9 cellular contexts compared by ENCODE assay signal in the genomic region with DNA sequence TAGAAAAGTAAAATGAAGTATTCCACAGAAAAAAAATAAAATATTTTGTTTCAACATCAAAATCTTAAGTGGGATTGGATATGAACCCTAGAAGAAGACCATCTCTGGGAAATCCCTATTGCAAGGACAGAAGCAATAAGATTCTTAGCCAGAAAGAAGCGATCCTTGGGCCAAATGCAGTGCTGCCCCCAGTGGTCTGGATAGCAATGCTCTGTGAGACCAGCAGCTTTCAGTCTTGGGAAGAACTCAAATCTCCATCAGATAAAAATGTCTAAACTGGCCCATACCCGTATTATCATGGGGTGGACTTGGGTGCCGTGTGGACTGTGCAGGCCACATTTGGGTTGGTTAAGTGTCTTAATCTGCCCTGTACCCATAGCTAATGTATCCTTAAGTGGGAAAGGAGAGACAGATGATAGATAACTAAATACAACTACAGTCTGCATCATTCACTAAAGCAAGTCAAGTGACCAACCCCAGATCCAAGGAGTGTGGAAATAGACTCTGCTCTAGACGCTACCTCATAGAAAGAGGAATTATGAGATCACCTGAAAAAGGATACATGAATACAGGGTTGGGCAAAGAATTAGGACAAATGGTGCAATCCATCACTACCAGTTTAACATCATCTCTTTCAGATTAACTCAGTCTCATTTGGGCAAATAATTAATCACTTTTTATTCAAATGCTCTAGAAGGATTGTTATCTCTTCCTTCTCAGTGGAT. TPM values are rescaled to one million over a fixed set of nuclear protein-coding genes. Genes with fewer than 3 reads are reported as not detected.
DNase-seq lines count a peak whose midpoint lies in the region; ATAC-seq and TF ChIP-seq lines count a peak whose summit lies in the region.
"Had no signal": no experiment of that assay in that cellular context is flagged by ENCODE, and none has a peak within 500 bp of the region (broad histone marks: within the 10 kb centered on the region; RNA-seq: fewer than 3 reads in every experiment).

No MANE protein-coding gene starts in this region.

- no peaks in the 10 kb centered on the region for H3K27me3 ChIP-seq in cardiac muscle cell
- H3K27me3 ChIP-seq in heart left ventricle, result no peaks in the 10 kb centered on the region
- no peaks in the 10 kb centered on the region for H3K27me3 ChIP-seq in OCI-LY1 (ENCODE audit: insufficient read depth, low read length)
- peaks cover 5% of the 10 kb centered on the region for H3K27me3 ChIP-seq in fibroblast of lung (ENCODE audit: control insufficient read depth, insufficient read depth, low read length)

- H2AFZ ChIP-seq in OCI-LY1 (ENCODE audit: low read length) (no peak overlapping the region), fibroblast of lung (ENCODE audit: low read length) (no peak overlapping the region)

- no peaks in the 10 kb centered on the region for H3K79me2 ChIP-seq in OCI-LY1 (ENCODE audit: insufficient read depth, low read length)
- no peaks in the 10 kb centered on the region for H3K79me2 ChIP-seq in fibroblast of lung (ENCODE audit: control insufficient read depth, insufficient read depth, low read length)

- no peak overlapping the region for H3K4me3 ChIP-seq in cardiac muscle cell
- H3K4me3 ChIP-seq in heart left ventricle, result no peak overlapping the region
- H3K4me3 ChIP-seq in OCI-LY1 (ENCODE audit: low read depth, low read length, poor library complexity, severe bottlenecking), result no peak overlapping the region
- H3K4me3 ChIP-seq in fibroblast of lung (replicated peaks in 1 of 4; ENCODE audit: control extremely low read depth in 1 of 4, insufficient read depth in 1 of 4, low read depth in 3 of 4, low read length in 4 of 4), result no peak overlapping the region

- DNase-seq in cardiac muscle cell (ENCODE audit: low read depth in 1 of 2, low spot score in 1 of 2) (peak in 1 of 2 donors; percentile 9), heart left ventricle (no peak), fibroblast of lung (ENCODE audit: low read depth in 2 of 2) (peak in 1 of 2 donors; percentile 35), NCI-H2107 treated with DMSO at 0.1 percent for 48 hours (lab: John Stamatoyannopoulos, UW; ENCODE audit: unreplicated experiment) (no peak)
- no peak for DNase-seq in activated CD4-positive, alpha-beta T cell treated with anti-CD3 and anti-CD28 coated beads, Interleukin-2, amount 50 U/mL, for 48 hours

- H4K20me1 ChIP-seq in OCI-LY1 (ENCODE audit: insufficient read depth, low read length), result no peaks in the 10 kb centered on the region
- no peaks in the 10 kb centered on the region for H4K20me1 ChIP-seq in fibroblast of lung (ENCODE audit: control insufficient read depth, extremely low read depth, insufficient read depth, low read length)

- H3F3A ChIP-seq in OCI-LY1 (ENCODE audit: insufficient read depth, low read length), result no peaks in the 10 kb centered on the region

- H3K9ac ChIP-seq in OCI-LY1 (ENCODE audit: low read length), result no peak overlapping the region
- H3K9ac ChIP-seq in fibroblast of lung (ENCODE audit: insufficient read depth, low read length), result no peak overlapping the region

- intact Hi-C loops in heart left ventricle (cut with DNase I), result no loop called here

- H3K4me2 ChIP-seq in OCI-LY1 (ENCODE audit: low read length) (no peak overlapping the region), fibroblast of lung (ENCODE audit: extremely low read depth, insufficient read depth, low read length) (no peak overlapping the region)

- 63 to 73% (median 67%) methylated on average over 4 of the region's 4 CpGs for WGBS in heart left ventricle, 4 donors

- H3K4me1 ChIP-seq in cardiac muscle cell (ENCODE audit: low read depth) (no peaks in the 10 kb centered on the region), heart left ventricle (no peaks in the 10 kb centered on the region), OCI-LY1 (ENCODE audit: insufficient read depth, low read length, severe bottlenecking) (no peaks in the 10 kb centered on the region), fibroblast of lung (ENCODE audit: control insufficient read depth, extremely low read depth, insufficient read depth, low read length) (no peaks in the 10 kb centered on the region)

- ATAC-seq in heart left ventricle (no peak), HG03342 (IDR thresholded peaks at IDR 0.05; ENCODE audit: unreplicated experiment) (no peak), GM18907 (IDR thresholded peaks at IDR 0.05; ENCODE audit: unreplicated experiment) (no peak)

- peak; percentile 59 for TF ChIP-seq CTCF in cardiac muscle cell (IDR thresholded peaks at IDR 0.05; ENCODE audit: low read depth, low read length)
- TF ChIP-seq CTCF in heart left ventricle (IDR thresholded peaks at IDR 0.05), result peak in 5 of 12 donors; percentile 7 to 17 (median 8)
- peak; percentile 40; the same call in 1 of the 2 replicates for TF ChIP-seq CTCF in OCI-LY1 (IDR thresholded peaks at IDR 0.05; ENCODE audit: low read length)
- TF ChIP-seq CTCF in fibroblast of lung (conservative IDR thresholded peaks at IDR 0.05 in 1 of 2, IDR thresholded peaks at IDR 0.05 in 1 of 2; ENCODE audit: low read depth in 1 of 2, low read length in 2 of 2), result peak; percentile 35 to 63

- no peaks in the 10 kb centered on the region for H3K9me3 ChIP-seq in cardiac muscle cell (ENCODE audit: low read depth)
- H3K9me3 ChIP-seq in heart left ventricle, result peaks cover 0 to 1% (median 0%) of the 10 kb centered on the region in 12 donors
- no peaks in the 10 kb centered on the region for H3K9me3 ChIP-seq in OCI-LY1 (ENCODE audit: low read length)
- no peaks in the 10 kb centered on the region for H3K9me3 ChIP-seq in fibroblast of lung (ENCODE audit: control insufficient read depth, insufficient read depth, low read depth, low read length)

- H3K36me3 ChIP-seq in cardiac muscle cell (no peaks in the 10 kb centered on the region), heart left ventricle (no peaks in the 10 kb centered on the region), OCI-LY1 (ENCODE audit: insufficient read depth, low read length) (no peaks in the 10 kb centered on the region), fibroblast of lung (ENCODE audit: control insufficient read depth, insufficient read depth, low read length) (no peaks in the 10 kb centered on the region)

- H3K27ac ChIP-seq in cardiac muscle cell (no peak overlapping the region), heart left ventricle (no peak overlapping the region), OCI-LY1 (ENCODE audit: low read depth, low read length, poor library complexity, severe bottlenecking) (no peak overlapping the region), fibroblast of lung (ENCODE audit: insufficient read depth, low read length) (no peak overlapping the region)

- no peak for TF ChIP-seq POLR2A in heart left ventricle (IDR thresholded peaks at IDR 0.05)

- no peaks in the 10 kb centered on the region for H3K9me2 ChIP-seq in OCI-LY1 (ENCODE audit: low read depth, low read length)

RNA-seq across cellular contexts. Expression of a gene that starts 38.9 kb away (rescaled TPM):
- total RNA-seq in cardiac muscle cell (1.9 and 4.0 TPM in 2 replicates), heart left ventricle (under 1 TPM in 4 of 9 donors, not detected in 5; 0.13 to 0.91 (median 0.70) TPM), fibroblast of lung (1.5 and 4.5 TPM in 2 replicates)
- polyA plus RNA-seq in cardiac muscle cell (6.3 and 7.1 TPM in 2 replicates), heart left ventricle (under 1 TPM; 0.10 to 0.15 TPM), fibroblast of lung (7.2 and 8.2 TPM in 2 replicates)
- polyA plus RNA-seq in fibroblast of lung (2012), result 3.3 and 3.9 TPM in 2 replicates
- polyA minus RNA-seq in fibroblast of lung (ENCODE audit: low replicate concordance), result 0.19 and 3.6 TPM in 2 replicates
- total RNA-seq: mononuclear cell had no signal
